Comparison of ENCODE assay signal across 1 cellular context in genomic region chrX:103524747-103525146, GRCh38.
TF ChIP-seq lines count a peak whose summit lies in the region.

No MANE protein-coding gene starts in this region.

TF ChIP-seq in HEK293, 187 proteins besides CTCF, POLR2A, EP300 and RAD21 (continued from another document and continues in another):
- TF ChIP-seq PRDM2 (tag by site-specific recombination; IDR thresholded peaks at IDR 0.05; ENCODE audit: borderline replicate concordance) (no peak), ZNF660 (tag by site-specific recombination; IDR thresholded peaks at IDR 0.05) (no peak), HOXA7 (CRISPR knock-in tag; IDR thresholded peaks at IDR 0.05; ENCODE audit: borderline replicate concordance) (no peak), FEZF1 (tag by site-specific recombination; IDR thresholded peaks at IDR 0.05) (no peak), OVOL3 (tag by site-specific recombination; IDR thresholded peaks at IDR 0.05) (no peak), ZNF324 (tag by site-specific recombination; IDR thresholded peaks at IDR 0.05) (no peak), ZNF169 (tag by site-specific recombination; IDR thresholded peaks at IDR 0.05) (no peak), ZNF76 (tag by site-specific recombination; IDR thresholded peaks at IDR 0.05; ENCODE audit: borderline replicate concordance, low read depth) (no peak), ZBTB7A (tag by site-specific recombination; IDR thresholded peaks at IDR 0.05; ENCODE audit: low read depth) (no peak), REPIN1 (tag by site-specific recombination; IDR thresholded peaks at IDR 0.05; ENCODE audit: low read depth) (no peak), KLF16 (tag by site-specific recombination; IDR thresholded peaks at IDR 0.05) (no peak), SP3 (tag by site-specific recombination; IDR thresholded peaks at IDR 0.05) (peak; percentile 27; the same call in 1 of the 2 replicates), ZNF223 (tag by site-specific recombination; IDR thresholded peaks at IDR 0.05) (no peak), ZNF843 (tag by site-specific recombination; IDR thresholded peaks at IDR 0.05) (no peak), MEIS1 (CRISPR knock-in tag; IDR thresholded peaks at IDR 0.05; ENCODE audit: borderline replicate concordance) (no peak), ZIC2 (tag by site-specific recombination; IDR thresholded peaks at IDR 0.05) (no peak), PRDM6 (tag by site-specific recombination; IDR thresholded peaks at IDR 0.05) (no peak), ZNF350 (tag by site-specific recombination; IDR thresholded peaks at IDR 0.05) (no peak), ZNF501 (tag by site-specific recombination; IDR thresholded peaks at IDR 0.05) (no peak), ZNF521 (tag by site-specific recombination; IDR thresholded peaks at IDR 0.05) (no peak), ZNF518A (tag by site-specific recombination; conservative IDR thresholded peaks at IDR 0.05; ENCODE audit: low read depth) (peak; percentile 83), ZNF488 (tag by site-specific recombination; IDR thresholded peaks at IDR 0.05) (no peak), ZNF596 (tag by site-specific recombination; IDR thresholded peaks at IDR 0.05) (no peak), KLF17 (tag by site-specific recombination; IDR thresholded peaks at IDR 0.05) (no peak), ZBTB44 (tag by site-specific recombination; IDR thresholded peaks at IDR 0.05) (no peak), ZNF830 (tag by site-specific recombination; IDR thresholded peaks at IDR 0.05; ENCODE audit: low read depth) (no peak), ZNF658 (tag by site-specific recombination; IDR thresholded peaks at IDR 0.05) (no peak), ZNF23 (tag by site-specific recombination; IDR thresholded peaks at IDR 0.05; ENCODE audit: borderline replicate concordance) (no peak), ZNF768 (tag by site-specific recombination; IDR thresholded peaks at IDR 0.05) (no peak), ZNF654 (tag by site-specific recombination; IDR thresholded peaks at IDR 0.05; ENCODE audit: low read depth) (peak; percentile 47), ZNF341 (tag by site-specific recombination; IDR thresholded peaks at IDR 0.05; ENCODE audit: low read depth) (peak; percentile 29; the same call in 1 of the 2 replicates), ZNF121 (tag by site-specific recombination; IDR thresholded peaks at IDR 0.05) (no peak), ZSCAN18 (tag by site-specific recombination; IDR thresholded peaks at IDR 0.05) (no peak), ZNF560 (tag by site-specific recombination; IDR thresholded peaks at IDR 0.05; ENCODE audit: borderline replicate concordance) (no peak; the same call in 1 of the 2 replicates), ZBTB26 (tag by site-specific recombination; optimal IDR thresholded peaks at IDR 0.05) (no peak), ZFHX2 (tag by site-specific recombination; conservative IDR thresholded peaks at IDR 0.05) (no peak), KLF9 (tag by site-specific recombination; IDR thresholded peaks at IDR 0.05; ENCODE audit: low read depth) (no peak), ZNF645 (tag by site-specific recombination; IDR thresholded peaks at IDR 0.05) (no peak), RBAK (tag by site-specific recombination; IDR thresholded peaks at IDR 0.05) (no peak), SP7 (tag by site-specific recombination; IDR thresholded peaks at IDR 0.05) (no peak)
